ENCODE assay signal across 16 cellular contexts in the genomic region with DNA sequence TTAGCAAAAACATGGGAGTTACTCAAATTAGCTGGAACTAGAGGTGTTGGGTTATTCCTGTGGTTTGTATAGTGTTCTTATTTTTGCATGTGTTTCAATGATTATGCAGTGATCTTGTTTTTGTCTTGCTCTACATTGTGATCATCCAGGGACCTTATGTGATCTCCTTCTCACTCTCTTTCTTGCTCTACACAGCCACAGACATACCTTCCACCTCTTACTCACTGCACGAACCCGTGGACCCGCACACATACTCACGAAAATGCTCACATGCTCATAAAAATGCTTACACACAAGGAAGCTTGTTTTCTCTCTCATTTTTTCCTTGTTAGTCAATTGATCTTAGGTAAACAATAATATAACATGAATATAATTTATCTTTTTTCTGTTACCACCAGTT.
DNase-seq lines count a peak whose midpoint lies in the region; ATAC-seq, FAIRE-seq and TF ChIP-seq lines count a peak whose summit lies in the region.
"Had no signal": no experiment of that assay in that cellular context is flagged by ENCODE, and none has a peak within 500 bp of the region (broad histone marks: within the 10 kb centered on the region; RNA-seq: fewer than 3 reads in every experiment).

No MANE protein-coding gene starts in this region.

- H3K36me3 ChIP-seq in ACC112 (ENCODE audit: insufficient read depth, low read length) (no peaks in the 10 kb centered on the region), heart left ventricle (no peaks in the 10 kb centered on the region)
- H3K36me3 ChIP-seq: heart right ventricle, right atrium auricular region had no signal

- H3K27ac ChIP-seq in ACC112 (ENCODE audit: low read depth, low read length) = peak overlapping the region; percentile 47; the same call in 1 of the 2 replicates
- no peak overlapping the region for H3K27ac ChIP-seq in foreskin keratinocyte
- H3K27ac ChIP-seq in heart left ventricle = peak overlapping the region in 1 of 12 donors; percentile 12
- H3K27ac ChIP-seq: coronary artery, heart right ventricle, right atrium auricular region had no signal

- H3K4me1 ChIP-seq in ACC112 (ENCODE audit: control insufficient read depth, insufficient read depth, low read length, unreplicated experiment) = peaks cover 23% of the 10 kb centered on the region
- H3K4me1 ChIP-seq in foreskin keratinocyte = peaks cover 6% of the 10 kb centered on the region
- peaks cover 0 to 17% (median 9%) of the 10 kb centered on the region in 12 donors for H3K4me1 ChIP-seq in heart left ventricle

- H3K27me3 ChIP-seq in ACC112 (ENCODE audit: insufficient read depth, low read length) = no peaks in the 10 kb centered on the region
- no peaks in the 10 kb centered on the region for H3K27me3 ChIP-seq in foreskin keratinocyte
- H3K27me3 ChIP-seq in heart left ventricle = no peaks in the 10 kb centered on the region
- H3K27me3 ChIP-seq: heart right ventricle, right atrium auricular region had no signal

- no peak overlapping the region for H2AFZ ChIP-seq in ACC112 (ENCODE audit: low read length, unreplicated experiment)

- H3K79me2 ChIP-seq in ACC112 (ENCODE audit: control insufficient read depth, insufficient read depth, low read length, unreplicated experiment) = no peaks in the 10 kb centered on the region

- WGBS in heart left ventricle, 4 donors = 97% methylated on average over 4 of the region's 4 CpGs

- intact Hi-C loops in heart left ventricle (cut with DNase I) = no loop called here

- TF ChIP-seq CTCF in foreskin keratinocyte (conservative IDR thresholded peaks at IDR 0.05) (no peak), heart left ventricle (IDR thresholded peaks at IDR 0.05) (no peak)

- H3K4me3 ChIP-seq in ACC112 (ENCODE audit: low read depth, low read length) = peak overlapping the region; percentile 22; the same call in 1 of the 2 replicates
- H3K4me3 ChIP-seq in heart left ventricle = no peak overlapping the region
- H3K4me3 ChIP-seq: coronary artery, heart right ventricle, right atrium auricular region had no signal

- DNase-seq in H54 (ENCODE audit: insufficient read length, low spot score) (no peak), amniotic epithelial cell (ENCODE audit: low read depth) (peak; percentile 47), foreskin keratinocyte (peak in 1 of 2 donors; percentile 45), heart left ventricle (no peak), NCI-H748 treated with DMSO at 0.1 percent for 48 hours (lab: John Stamatoyannopoulos, UW) (no peak)
- DNase-seq in stimulated activated CD4-positive, alpha-beta T cell treated with anti-CD3 and anti-CD28 coated beads, Interleukin-2, amount 100 ng/mL, for 48 hours = no peak
- DNase-seq: activated T-cell treated with anti-CD3 and anti-CD28 coated beads, Interleukin-2, amount 50 U/mL, for 48 hours; H9; heart right ventricle; midbrain; NCI-H1930; substantia nigra had no signal

- no peaks in the 10 kb centered on the region for H3K9me3 ChIP-seq in heart left ventricle
- H3K9me3 ChIP-seq: heart right ventricle, right atrium auricular region had no signal

- FAIRE-seq in H54 (lab: Jason Lieb, UNC) = peak; percentile 95

- no peak for TF ChIP-seq POLR2A in H54 (IDR thresholded peaks at IDR 0.05; ENCODE audit: low read depth, low read length)
- TF ChIP-seq POLR2A in heart left ventricle (IDR thresholded peaks at IDR 0.05) = no peak

- ATAC-seq in foreskin keratinocyte (peak; percentile 68), GM19467 (IDR thresholded peaks at IDR 0.05; ENCODE audit: unreplicated experiment) (no peak), heart left ventricle (no peak)
